ENCODE assay signal across 8 cellular contexts in genomic region chr12:98998697-98999299, GRCh38.
DNase-seq lines count a peak whose midpoint lies in the region; ATAC-seq and TF ChIP-seq lines count a peak whose summit lies in the region.

No MANE protein-coding gene starts in this region.

- no peaks in the 10 kb centered on the region for H4K20me1 ChIP-seq in Loucy (ENCODE audit: insufficient read depth, low read length, poor library complexity, severe bottlenecking)

- TF ChIP-seq CTCF in GM12865 (IDR thresholded peaks at IDR 0.05; ENCODE audit: insufficient read depth, low read depth, low read length, missing control alignments): peak; percentile 51
- TF ChIP-seq CTCF in Loucy (conservative IDR thresholded peaks at IDR 0.05; ENCODE audit: low read length): peak; percentile 74
- peak; percentile 46 to 73 (median 66) for TF ChIP-seq CTCF in gastroesophageal sphincter (IDR thresholded peaks at IDR 0.05)

- H3K79me2 ChIP-seq in Loucy (ENCODE audit: insufficient read depth, low read length): no peaks in the 10 kb centered on the region

- CTCF ChIA-PET in HEK293T (lab: Yijun Ruan, JAX): interaction anchor here (0.6 to 1.2 kb wide), 5 partner anchors 11 to 300 kb away, joined by 3 to 8 read pairs (median 4); no protein-coding TSS in a partner anchor

- POLR2A ChIA-PET in HEK293T (lab: Yijun Ruan, JAX): no interaction called here

- no peaks in the 10 kb centered on the region for H3K4me1 ChIP-seq in Loucy (ENCODE audit: insufficient read depth, low read length, poor library complexity, severe bottlenecking)
- H3K4me1 ChIP-seq in gastroesophageal sphincter: peaks cover 0 to 4% (median 0%) of the 10 kb centered on the region in 3 donors

- WGBS in gastroesophageal sphincter (ENCODE audit: low coverage in 1 of 2), 2 donors: 5 to 15% methylated on average over 5 to 6 of the region's 6 CpGs

- H3K4me3 ChIP-seq in GM12865 (ENCODE audit: low read depth, low read length): no peak overlapping the region
- no peak overlapping the region for H3K4me3 ChIP-seq in Loucy (ENCODE audit: low read length, poor library complexity, severe bottlenecking)
- no peak overlapping the region for H3K4me3 ChIP-seq in gastroesophageal sphincter
- H3K4me3 ChIP-seq in skeletal muscle cell (ENCODE audit: low read depth, low read length): no peak overlapping the region

- H3K9ac ChIP-seq in Loucy (ENCODE audit: low read depth, low read length, poor library complexity, severe bottlenecking): no peak overlapping the region

- H3K36me3 ChIP-seq in Loucy (ENCODE audit: insufficient read depth, low read length): no peaks in the 10 kb centered on the region
- no peaks in the 10 kb centered on the region for H3K36me3 ChIP-seq in gastroesophageal sphincter

- no peak overlapping the region for H2AFZ ChIP-seq in Loucy (ENCODE audit: low read length)

- TF ChIP-seq EP300 in gastroesophageal sphincter (IDR thresholded peaks at IDR 0.05): no peak

- H3K9me3 ChIP-seq in Loucy (ENCODE audit: insufficient read depth, low read depth, low read length) (no peaks in the 10 kb centered on the region), gastroesophageal sphincter (no peaks in the 10 kb centered on the region)

- no peak overlapping the region for H3K27ac ChIP-seq in gastroesophageal sphincter

- DNase-seq in 8988T (peak; percentile 18), GM12865 (ENCODE audit: low read depth) (peak; percentile 29), HEK293T (ENCODE audit: extremely low spot score) (peak; percentile 48), skeletal muscle cell (ENCODE audit: low read depth) (peak; percentile 2), islet precursor cell (no peak)

- peak; percentile 96 for ATAC-seq in SK-N-SH treated with all-trans-retinoic acid at 6 μM for 48 hours
- no peak for ATAC-seq in gastroesophageal sphincter

- TF ChIP-seq POLR2A in gastroesophageal sphincter (IDR thresholded peaks at IDR 0.05): no peak

- no peaks in the 10 kb centered on the region for H3K9me2 ChIP-seq in Loucy (replicated peaks; ENCODE audit: low read depth, low read length)

- no peaks in the 10 kb centered on the region for H3F3A ChIP-seq in Loucy (ENCODE audit: low read depth)

- no peaks in the 10 kb centered on the region for H3K27me3 ChIP-seq in Loucy (ENCODE audit: insufficient read depth, low read length, poor library complexity, severe bottlenecking)
- no peaks in the 10 kb centered on the region for H3K27me3 ChIP-seq in gastroesophageal sphincter

- H3K4me2 ChIP-seq in Loucy (ENCODE audit: low read depth, low read length, poor library complexity, severe bottlenecking): no peak overlapping the region

TF ChIP-seq in HEK293T, 16 proteins besides CTCF, POLR2A, EP300 and RAD21:
- no peak for TF ChIP-seq NFRKB (IDR thresholded peaks at IDR 0.05)
- no peak for TF ChIP-seq LEF1 (IDR thresholded peaks at IDR 0.05; ENCODE audit: borderline replicate concordance)
TF ChIP-seq in HEK293T: peak in this region for 0.

TF ChIP-seq in SK-N-SH treated with all-trans-retinoic acid at 6 μM for 48 hours, 23 proteins besides CTCF, POLR2A, EP300 and RAD21:
- TF ChIP-seq ZNF565 (CRISPR knock-in tag; conservative IDR thresholded peaks at IDR 0.05; ENCODE audit: low read depth) (no peak), ZFP3 (CRISPR knock-in tag; IDR thresholded peaks at IDR 0.05) (no peak), BACH2 (CRISPR knock-in tag; IDR thresholded peaks at IDR 0.05; ENCODE audit: borderline replicate concordance) (no peak), ESRRG (CRISPR knock-in tag; IDR thresholded peaks at IDR 0.05) (no peak), PATZ1 (CRISPR knock-in tag; IDR thresholded peaks at IDR 0.05; ENCODE audit: borderline replicate concordance) (no peak), RARB (CRISPR knock-in tag; IDR thresholded peaks at IDR 0.05) (no peak), ZFP30 (CRISPR knock-in tag; IDR thresholded peaks at IDR 0.05) (no peak), CSDC2 (CRISPR knock-in tag; IDR thresholded peaks at IDR 0.05) (no peak), ZNF70 (CRISPR knock-in tag; IDR thresholded peaks at IDR 0.05) (no peak), POU6F1 (CRISPR knock-in tag; IDR thresholded peaks at IDR 0.05; ENCODE audit: borderline replicate concordance, low read depth) (no peak), ZC3H10 (CRISPR knock-in tag; IDR thresholded peaks at IDR 0.05) (no peak), ISL1 (CRISPR knock-in tag; IDR thresholded peaks at IDR 0.05) (no peak), ARNTL (CRISPR knock-in tag; IDR thresholded peaks at IDR 0.05; ENCODE audit: borderline replicate concordance, low read depth) (no peak), GLIS3 (CRISPR knock-in tag; IDR thresholded peaks at IDR 0.05) (no peak), TSHZ2 (CRISPR knock-in tag; IDR thresholded peaks at IDR 0.05) (no peak), TCF4 (CRISPR knock-in tag; IDR thresholded peaks at IDR 0.05; ENCODE audit: borderline replicate concordance) (no peak), CREB5 (CRISPR knock-in tag; IDR thresholded peaks at IDR 0.05; ENCODE audit: low read depth) (no peak), ZNF8 (CRISPR knock-in tag; IDR thresholded peaks at IDR 0.05) (no peak)
TF ChIP-seq in SK-N-SH treated with all-trans-retinoic acid at 6 μM for 48 hours: peak in this region for 0.
